In genomic region chr4:137393043-137393442, GRCh38 we compare ENCODE assay signal across 15 cellular contexts.
DNase-seq lines count a peak whose midpoint lies in the region; ATAC-seq and TF ChIP-seq lines count a peak whose summit lies in the region.
"Had no signal": no experiment of that assay in that cellular context is flagged by ENCODE, and none has a peak within 500 bp of the region (broad histone marks: within the 10 kb centered on the region; RNA-seq: fewer than 3 reads in every experiment).

No MANE protein-coding gene starts in this region.

- CTCF ChIA-PET in SK-N-SH (lab: Yijun Ruan, JAX) = interaction anchor here (0.7 to 3.1 kb wide), 5 partner anchors 82 to 269 kb away, joined by 3 to 14 read pairs (median 5); partner anchors contain the start of gene PCDH18

- no peak for TF ChIP-seq POLR2A in uterus (IDR thresholded peaks at IDR 0.05)

- H3K36me3 ChIP-seq in right atrium auricular region (no peaks in the 10 kb centered on the region), SK-N-SH (replicated peaks in 1 of 2; ENCODE audit: control insufficient read depth in 1 of 2, insufficient read depth in 2 of 2, low read length in 1 of 2) (no peaks in the 10 kb centered on the region), uterus (no peaks in the 10 kb centered on the region)

- no peaks in the 10 kb centered on the region for H4K20me1 ChIP-seq in SK-N-SH (ENCODE audit: insufficient read depth)

- H2AFZ ChIP-seq in SK-N-SH (ENCODE audit: low read depth) = 0 out of 2 replicates have a peak overlapping the region, but pooled peaks have one; percentile 9

- intact Hi-C loops in Right ventricle myocardium inferior (cut with DNase I) = loop anchor here (5.0 kb wide), 1 partner anchor 139 kb away; the partner anchor contains the start of gene PCDH18
- intact Hi-C loops in left ventricle myocardium superior (cut with micrococcal nuclease) = no loop called here
- intact Hi-C loops in uterus (cut with DNase I; ENCODE audit: low total_unique reads) = no loop called here

- H3K27me3 ChIP-seq in right atrium auricular region (no peaks in the 10 kb centered on the region), SK-N-SH (ENCODE audit: insufficient read depth) (no peaks in the 10 kb centered on the region), uterus (no peaks in the 10 kb centered on the region)

- no peaks in the 10 kb centered on the region for H3K9me3 ChIP-seq in right atrium auricular region
- H3K9me3 ChIP-seq in SK-N-SH = no peaks in the 10 kb centered on the region
- no peaks in the 10 kb centered on the region for H3K9me3 ChIP-seq in uterus

- H3K4me1 ChIP-seq in right atrium auricular region = no peaks in the 10 kb centered on the region
- peaks cover 27 to 41% of the 10 kb centered on the region in 2 experiments; a peak in 3 of 4 replicates for H3K4me1 ChIP-seq in SK-N-SH (ENCODE audit: control insufficient read depth in 1 of 2, insufficient read depth in 2 of 2, low read depth in 1 of 2, low read length in 1 of 2)
- no peaks in the 10 kb centered on the region for H3K4me1 ChIP-seq in uterus

- no peak overlapping the region for H3K4me2 ChIP-seq in SK-N-SH
- H3K4me2 ChIP-seq: KMS-11 had no signal

- H3K27ac ChIP-seq in right atrium auricular region (no peak overlapping the region), SK-N-SH (ENCODE audit: low read depth in 2 of 2, low read length in 1 of 2) (peak overlapping the region in 1 of 2 experiments; percentile 99; a peak in 2 of 4 replicates), uterus (peak overlapping the region; percentile 7 to 17)
- H3K27ac ChIP-seq: KMS-11 had no signal

- no peaks in the 10 kb centered on the region for H3K9me2 ChIP-seq in SK-N-SH

- no peak for TF ChIP-seq CTCF in right atrium auricular region (IDR thresholded peaks at IDR 0.05)
- TF ChIP-seq CTCF in SK-N-SH (IDR thresholded peaks at IDR 0.05) = no peak
- no peak for TF ChIP-seq CTCF in uterus (IDR thresholded peaks at IDR 0.05)

- TF ChIP-seq EP300 in SK-N-SH (IDR thresholded peaks at IDR 0.05; ENCODE audit: borderline replicate concordance in 1 of 2, low read depth in 1 of 2, low read length in 1 of 2) = no peak

- H3K4me3 ChIP-seq in right atrium auricular region (no peak overlapping the region), SK-N-SH (ENCODE audit: low read depth in 2 of 2, low read length in 1 of 2) (no peak overlapping the region), uterus (no peak overlapping the region)

- no peak overlapping the region for H3K9ac ChIP-seq in SK-N-SH
- H3K9ac ChIP-seq: KMS-11 had no signal

- 72% methylated on average over 2 of the region's 2 CpGs for WGBS in SK-N-SH (ENCODE audit: low lambda C conversion rate)

- POLR2A ChIA-PET in SK-N-SH (lab: Yijun Ruan, JAX) = interaction anchor here (0.8 to 4.0 kb wide), 2 partner anchors 8 to 138 kb away, joined by 3 to 12 read pairs; partner anchors contain the start of gene PCDH18

- DNase-seq in Right ventricle myocardium inferior (ENCODE audit: missing footprints) = no peak
- DNase-seq in right atrium auricular region (ENCODE audit: low spot score) = no peak
- DNase-seq in SK-N-SH = peak; percentile 28
- DNase-seq in left ventricle myocardium superior = no peak
- DNase-seq in uterus = peak in 1 of 2 donors; percentile 21
- DNase-seq in activated CD8-positive, alpha-beta memory T cell treated with anti-CD3 and anti-CD28 coated beads, Interleukin-2, amount 50 U/mL, for 4 hours = no peak
- DNase-seq: activated CD4-positive, CD25-positive, alpha-beta regulatory T cell treated with anti-CD3 and anti-CD28 coated beads, Interleukin-2, amount 50 U/mL, for 72 hours; central memory CD4-positive, alpha-beta T cell; islet precursor cell; natural killer cell; NCI-H446 treated with DMSO at 0.1 percent for 48 hours; stimulated activated CD4-positive, alpha-beta T cell treated with anti-CD3 and anti-CD28 coated beads, Interleukin-12 subunit alpha, Interleukin-12 subunit beta, amount 100 ng/mL, for 4 hours had no signal

- no peaks in the 10 kb centered on the region for H3K79me2 ChIP-seq in SK-N-SH (ENCODE audit: insufficient read depth)

- peaks cover 9% of the 10 kb centered on the region for H3F3A ChIP-seq in SK-N-SH (replicated peaks; ENCODE audit: insufficient read depth)

- ATAC-seq in Right ventricle myocardium inferior = peak; percentile 77
- ATAC-seq in left ventricle myocardium superior = peak; percentile 87
- ATAC-seq in HG03457 (IDR thresholded peaks at IDR 0.05; ENCODE audit: unreplicated experiment) = no peak
- no peak for ATAC-seq in HG03139 (IDR thresholded peaks at IDR 0.05; ENCODE audit: unreplicated experiment)
- ATAC-seq: natural killer cell had no signal

- no peak for TF ChIP-seq RAD21 in SK-N-SH (IDR thresholded peaks at IDR 0.05; ENCODE audit: low read length)

TF ChIP-seq in SK-N-SH, 30 proteins besides CTCF, POLR2A, EP300 and RAD21:
- TF ChIP-seq RXRA (IDR thresholded peaks at IDR 0.05; ENCODE audit: borderline replicate concordance, low read depth) (no peak), JUND (IDR thresholded peaks at IDR 0.05) (no peak), TCF12 (IDR thresholded peaks at IDR 0.05) (no peak), MXI1 (IDR thresholded peaks at IDR 0.05; ENCODE audit: low read depth, low read length) (no peak), GATA2 (CRISPR knock-in tag; IDR thresholded peaks at IDR 0.05) (0 out of 2 replicates have a peak, but pooled peaks have one; percentile 18), NRF1 (IDR thresholded peaks at IDR 0.05; ENCODE audit: low read depth, low read length) (no peak)
- TF ChIP-seq, protein P1, sequence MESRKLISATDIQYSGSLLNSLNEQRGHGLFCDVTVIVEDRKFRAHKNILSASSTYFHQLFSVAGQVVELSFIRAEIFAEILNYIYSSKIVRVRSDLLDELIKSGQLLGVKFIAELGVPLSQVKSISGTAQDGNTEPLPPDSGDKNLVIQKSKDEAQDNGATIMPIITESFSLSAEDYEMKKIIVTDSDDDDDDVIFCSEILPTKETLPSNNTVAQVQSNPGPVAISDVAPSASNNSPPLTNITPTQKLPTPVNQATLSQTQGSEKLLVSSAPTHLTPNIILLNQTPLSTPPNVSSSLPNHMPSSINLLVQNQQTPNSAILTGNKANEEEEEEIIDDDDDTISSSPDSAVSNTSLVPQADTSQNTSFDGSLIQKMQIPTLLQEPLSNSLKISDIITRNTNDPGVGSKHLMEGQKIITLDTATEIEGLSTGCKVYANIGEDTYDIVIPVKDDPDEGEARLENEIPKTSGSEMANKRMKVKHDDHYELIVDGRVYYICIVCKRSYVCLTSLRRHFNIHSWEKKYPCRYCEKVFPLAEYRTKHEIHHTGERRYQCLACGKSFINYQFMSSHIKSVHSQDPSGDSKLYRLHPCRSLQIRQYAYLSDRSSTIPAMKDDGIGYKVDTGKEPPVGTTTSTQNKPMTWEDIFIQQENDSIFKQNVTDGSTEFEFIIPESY (IDR thresholded peaks at IDR 0.05; ENCODE audit: borderline replicate concordance, low read depth) = no peak

Comparison
In these comparisons a context has a peak if more than half of its experiments do, and no peak if none do; other contexts are left out.
1. ATAC-seq: peak in Right ventricle myocardium inferior (single experiment) and left ventricle myocardium superior (single experiment); none in HG03457 (single experiment) and HG03139 (single experiment).
2. H3K27ac ChIP-seq: peak in uterus (2 of 2); none in right atrium auricular region (0 of 2).